In the genomic region with DNA sequence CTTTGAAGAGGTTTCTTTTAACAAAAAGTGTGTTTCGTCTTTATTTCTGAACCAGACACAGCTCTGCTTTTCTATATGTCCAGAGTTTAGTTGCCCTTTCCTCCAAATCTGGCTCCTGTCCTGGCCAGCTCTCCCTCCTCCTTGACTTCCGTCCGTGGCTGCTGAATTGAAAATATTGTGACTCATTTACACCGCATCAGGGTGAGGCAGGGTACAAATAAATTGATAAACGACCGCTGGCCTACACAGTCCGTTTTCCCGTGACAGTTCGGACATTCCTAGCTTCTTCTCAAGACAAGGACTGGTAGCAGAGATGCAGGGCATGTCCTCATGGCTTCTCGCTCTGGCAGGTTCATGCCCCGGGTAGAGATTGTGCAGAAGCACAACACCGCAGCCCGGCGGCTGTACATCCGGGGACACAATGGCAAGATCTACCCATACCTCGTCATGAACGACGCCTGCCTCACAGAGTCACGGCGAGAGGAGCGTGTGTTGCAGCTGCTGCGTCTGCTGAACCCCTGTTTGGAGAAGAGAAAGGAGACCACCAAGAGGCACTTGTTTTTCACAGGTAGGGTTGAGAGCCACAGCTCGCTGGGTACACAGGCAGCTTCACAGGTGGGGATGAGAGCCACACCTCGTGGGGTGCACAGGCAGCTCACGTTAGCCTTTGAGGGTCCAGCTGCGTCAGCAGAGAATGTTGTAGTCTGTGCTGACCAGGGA, we compare ENCODE assay signal across 18 cellular contexts.
DNase-seq lines count a peak whose midpoint lies in the region; ATAC-seq and TF ChIP-seq lines count a peak whose summit lies in the region.
"Had no signal": no experiment of that assay in that cellular context is flagged by ENCODE, and none has a peak within 500 bp of the region (broad histone marks: within the 10 kb centered on the region; RNA-seq: fewer than 3 reads in every experiment).

No MANE protein-coding gene starts in this region.

- H3K9ac ChIP-seq in BLaER1 treated with 17β-estradiol and CSF1 and Interleukin-3, amounts not matched to agents 10 nM and 100 nM: peak overlapping the region in 8 of 11 experiments; percentile 3 to 59 (median 13); a peak in 12 of 22 replicates

- no peak for TF ChIP-seq EP300 in stomach (IDR thresholded peaks at IDR 0.05)

- peak overlapping the region; percentile 40 to 77 (median 58) for H3K4me2 ChIP-seq in BLaER1 treated with 17β-estradiol and CSF1 and Interleukin-3, amounts not matched to agents 10 nM and 100 nM
- H3K4me2 ChIP-seq: GM23338 had no signal

- peak overlapping the region in 2 of 3 donors; percentile 32 to 64 for H3K27ac Mint-ChIP-seq in IgD-negative memory B cell
- H3K27ac Mint-ChIP-seq: activated CD4-positive, alpha-beta T cell treated with anti-CD3 and anti-CD28 coated beads, Interleukin-2, amount 10 ng/mL, durations not matched to agents 24 days and 14 days; GM23338 had no signal

- 91 to 92% (median 92%) methylated on average over 26 of the region's 26 CpGs for WGBS in stomach, 5 donors
- 91 to 95% (median 94%) methylated on average over 26 of the region's 26 CpGs for whole genome bisulfite sequencing in psoas muscle, 3 donors

- H3K4me1 ChIP-seq in BLaER1 treated with 17β-estradiol and CSF1 and Interleukin-3, amounts not matched to agents 10 nM and 100 nM: peaks cover 28 to 45% (median 40%) of the 10 kb centered on the region in 10 experiments
- H3K4me1 ChIP-seq in HAP-1: no peaks in the 10 kb centered on the region
- H3K4me1 ChIP-seq in stomach: no peaks in the 10 kb centered on the region
- H3K4me1 ChIP-seq in psoas muscle: no peaks in the 10 kb centered on the region
- H3K4me1 ChIP-seq: body of pancreas, gastroesophageal sphincter had no signal

- peaks cover 0 to 6% (median 4%) of the 10 kb centered on the region in 3 donors for H3K4me1 Mint-ChIP-seq in IgD-negative memory B cell
- H3K4me1 Mint-ChIP-seq: activated CD4-positive, alpha-beta T cell treated with anti-CD3 and anti-CD28 coated beads, Interleukin-2, amount 10 ng/mL, durations not matched to agents 24 days and 14 days; GM23338 had no signal

- DNase-seq in islet precursor cell: peak; percentile 46
- DNase-seq in stimulated activated CD8-positive, alpha-beta memory T cell treated with anti-CD3 and anti-CD28 coated beads, Interleukin-4, amount 100 ng/mL, for 48 hours: peak; percentile 17
- DNase-seq in HAP-1 (ENCODE audit: low spot score in 2 of 2): no peak
- no peak for DNase-seq in stomach
- DNase-seq in psoas muscle: no peak
- DNase-seq: activated CD4-positive, alpha-beta T cell treated with anti-CD3 and anti-CD28 coated beads, Interleukin-2, amount 10 ng/mL, durations not matched to agents 24 days and 14 days; activated T-cell treated with anti-CD3 and anti-CD28 coated beads for 4 hours; midbrain; NCI-H1092 treated with DMSO at 0.1 percent for 48 hours; NCI-H524; trophoblast cell had no signal

- H3K27me3 ChIP-seq in BLaER1 treated with 17β-estradiol and CSF1 and Interleukin-3, amounts not matched to agents 10 nM and 100 nM: no peaks in the 10 kb centered on the region
- H3K27me3 ChIP-seq in HAP-1 (ENCODE audit: low read depth) (no peaks in the 10 kb centered on the region), stomach (no peaks in the 10 kb centered on the region), psoas muscle (ENCODE audit: insufficient read depth in 3 of 3, low read length in 2 of 3) (no peaks in the 10 kb centered on the region)
- H3K27me3 ChIP-seq: body of pancreas, gastroesophageal sphincter, neutrophil had no signal

- peaks cover 4% of the 10 kb centered on the region for H3K36me3 Mint-ChIP-seq in IgD-negative memory B cell

- TF ChIP-seq POLR2A in stomach (IDR thresholded peaks at IDR 0.05): no peak

- in situ Hi-C loops in HAP-1 (cut with MboI; ENCODE audit: low sequenced_read_pairs): no loop called here

- no peaks in the 10 kb centered on the region for H3K27me3 Mint-ChIP-seq in IgD-negative memory B cell
- H3K27me3 Mint-ChIP-seq: activated CD4-positive, alpha-beta T cell treated with anti-CD3 and anti-CD28 coated beads, Interleukin-2, amount 10 ng/mL, durations not matched to agents 24 days and 14 days had no signal

- peak overlapping the region in 5 of 11 experiments; percentile 12 to 33 (median 17); a peak in 5 of 22 replicates for H3K27ac ChIP-seq in BLaER1 treated with 17β-estradiol and CSF1 and Interleukin-3, amounts not matched to agents 10 nM and 100 nM
- H3K27ac ChIP-seq in stomach (no peak overlapping the region), psoas muscle (no peak overlapping the region)
- H3K27ac ChIP-seq: body of pancreas, gastroesophageal sphincter, neutrophil had no signal

- no peak for ATAC-seq in psoas muscle
- ATAC-seq: activated naive CD4-positive, alpha-beta T cell treated with anti-CD3 and anti-CD28 coated beads, Interleukin-2, amount 50 U/mL, for 72 hours; body of pancreas; gastroesophageal sphincter; GM23338 had no signal

- no peaks in the 10 kb centered on the region for H3K9me3 ChIP-seq in BLaER1 treated with 17β-estradiol and CSF1 and Interleukin-3, amounts not matched to agents 10 nM and 100 nM (replicated peaks in 1 of 11)
- H3K9me3 ChIP-seq in HAP-1: no peaks in the 10 kb centered on the region
- H3K9me3 ChIP-seq in stomach: no peaks in the 10 kb centered on the region
- H3K9me3 ChIP-seq in psoas muscle: no peaks in the 10 kb centered on the region
- H3K9me3 ChIP-seq: body of pancreas, gastroesophageal sphincter, neutrophil had no signal

- H3K9me3 Mint-ChIP-seq in IgD-negative memory B cell: no peaks in the 10 kb centered on the region
- H3K9me3 Mint-ChIP-seq: activated CD4-positive, alpha-beta T cell treated with anti-CD3 and anti-CD28 coated beads, Interleukin-2, amount 10 ng/mL, durations not matched to agents 24 days and 14 days; activated naive CD4-positive, alpha-beta T cell treated with anti-CD3 and anti-CD28 coated beads, Interleukin-2, amount 50 U/mL, for 72 hours; GM23338 had no signal

- H3K4me3 ChIP-seq in BLaER1 treated with 17β-estradiol and CSF1 and Interleukin-3, amounts not matched to agents 10 nM and 100 nM: no peak overlapping the region
- H3K4me3 ChIP-seq in HAP-1 (no peak overlapping the region), stomach (no peak overlapping the region), psoas muscle (no peak overlapping the region)
- H3K4me3 ChIP-seq: body of pancreas, gastroesophageal sphincter, GM23338 had no signal

- no peak overlapping the region for H3K4me3 Mint-ChIP-seq in IgD-negative memory B cell
- H3K4me3 Mint-ChIP-seq: activated CD4-positive, alpha-beta T cell treated with anti-CD3 and anti-CD28 coated beads, Interleukin-2, amount 10 ng/mL, durations not matched to agents 24 days and 14 days; GM23338 had no signal

- peaks cover 79 to 98% (median 91%) of the 10 kb centered on the region in 11 experiments for H3K36me3 ChIP-seq in BLaER1 treated with 17β-estradiol and CSF1 and Interleukin-3, amounts not matched to agents 10 nM and 100 nM
- H3K36me3 ChIP-seq in HAP-1 (replicated peaks) (peaks cover 55% of the 10 kb centered on the region), stomach (peaks cover 47 to 100% (median 100%) of the 10 kb centered on the region in 4 donors), psoas muscle (ENCODE audit: insufficient read depth in 1 of 2, low read depth in 1 of 2) (peaks cover 8 to 95% of the 10 kb centered on the region in 2 donors)

- intact Hi-C loops in stomach (cut with DNase I; ENCODE audit: low total_unique reads) (no loop called here), psoas muscle (cut with DNase I) (no loop called here)

- TF ChIP-seq CTCF in stomach (IDR thresholded peaks at IDR 0.05) (no peak), psoas muscle (IDR thresholded peaks at IDR 0.05) (no peak)

- peaks cover 0 to 66% (median 19%) of the 10 kb centered on the region in 11 experiments; a peak in 12 of 22 replicates for H4K20me1 ChIP-seq in BLaER1 treated with 17β-estradiol and CSF1 and Interleukin-3, amounts not matched to agents 10 nM and 100 nM

Comparison
In these comparisons a context has a peak if more than half of its experiments do, and no peak if none do; other contexts are left out.
1. DNase-seq: peak in islet precursor cell (single experiment) and stimulated activated CD8-positive, alpha-beta memory T cell treated with anti-CD3 and anti-CD28 coated beads, Interleukin-4, amount 100 ng/mL, for 48 hours (single experiment); none in HAP-1 (0 of 2), stomach (single experiment) and psoas muscle (0 of 2).